8 cellular contexts compared by ENCODE assay signal in genomic region chr1:111449703-111450017, GRCh38. TPM values are rescaled to one million over a fixed set of nuclear protein-coding genes. Genes with fewer than 3 reads are reported as not detected.
DNase-seq lines count a peak whose midpoint lies in the region; ATAC-seq and TF ChIP-seq lines count a peak whose summit lies in the region.

No MANE protein-coding gene starts in this region.

- H3K27ac ChIP-seq in SJSA1 (peak overlapping the region; percentile 42), fibroblast of lung (ENCODE audit: insufficient read depth, low read length) (peak overlapping the region; percentile 94), rectal smooth muscle tissue (ENCODE audit: low read depth, low read length) (peak overlapping the region; percentile 90)

- peak overlapping the region; percentile 81 for H2AFZ ChIP-seq in fibroblast of lung (ENCODE audit: low read length)

- H3K9ac ChIP-seq in fibroblast of lung (ENCODE audit: insufficient read depth, low read length) (peak overlapping the region; percentile 92), rectal smooth muscle tissue (ENCODE audit: low read length) (peak overlapping the region; percentile 92)

- H4K20me1 ChIP-seq in fibroblast of lung (ENCODE audit: control insufficient read depth, extremely low read depth, insufficient read depth, low read length): no peaks in the 10 kb centered on the region

- H3K9me3 ChIP-seq in SJSA1 (replicated peaks) (no peaks in the 10 kb centered on the region), fibroblast of lung (ENCODE audit: control insufficient read depth, insufficient read depth, low read depth, low read length) (no peaks in the 10 kb centered on the region)

- peak overlapping the region; percentile 82 for H3K4me2 ChIP-seq in fibroblast of lung (ENCODE audit: extremely low read depth, insufficient read depth, low read length)

- peaks cover 65% of the 10 kb centered on the region for H3K79me2 ChIP-seq in fibroblast of lung (ENCODE audit: control insufficient read depth, insufficient read depth, low read length)

- DNase-seq in SJSA1 (ENCODE audit: low read depth in 1 of 2, low spot score in 2 of 2) (no peak), fibroblast of lung (ENCODE audit: low read depth in 2 of 2) (no peak), NCI-H1436 treated with DMSO at 0.1 percent for 48 hours (lab: John Stamatoyannopoulos, UW) (no peak), DMS53 treated with DMSO at 0.1 percent for 48 hours (lab: John Stamatoyannopoulos, UW; ENCODE audit: unreplicated experiment) (no peak)

- H3K4me1 ChIP-seq in SJSA1 (replicated peaks): peaks cover 14% of the 10 kb centered on the region; the same call in 1 of the 2 replicates
- peaks cover 3% of the 10 kb centered on the region for H3K4me1 ChIP-seq in fibroblast of lung (ENCODE audit: control insufficient read depth, extremely low read depth, insufficient read depth, low read length)
- H3K4me1 ChIP-seq in rectal smooth muscle tissue (ENCODE audit: control insufficient read depth, insufficient read depth, low read length): peaks cover 12% of the 10 kb centered on the region

- no peak for TF ChIP-seq CTCF in fibroblast of lung (conservative IDR thresholded peaks at IDR 0.05 in 1 of 2, IDR thresholded peaks at IDR 0.05 in 1 of 2; ENCODE audit: low read depth in 1 of 2, low read length in 2 of 2)

- no peaks in the 10 kb centered on the region for H3K27me3 ChIP-seq in SJSA1 (replicated peaks)
- no peaks in the 10 kb centered on the region for H3K27me3 ChIP-seq in fibroblast of lung (ENCODE audit: control insufficient read depth, insufficient read depth, low read length)
- no peaks in the 10 kb centered on the region for H3K27me3 ChIP-seq in rectal smooth muscle tissue (ENCODE audit: control insufficient read depth, insufficient read depth, low read length)

- no peak for ATAC-seq in HG03196 (IDR thresholded peaks at IDR 0.05; ENCODE audit: unreplicated experiment)
- ATAC-seq in GM21360 (IDR thresholded peaks at IDR 0.05; ENCODE audit: unreplicated experiment): no peak

- H3K36me3 ChIP-seq in SJSA1 (peaks cover 77% of the 10 kb centered on the region), fibroblast of lung (ENCODE audit: control insufficient read depth, insufficient read depth, low read length) (peaks cover 7% of the 10 kb centered on the region), rectal smooth muscle tissue (ENCODE audit: control insufficient read depth, insufficient read depth, low read length) (no peaks in the 10 kb centered on the region)

- H3K4me3 ChIP-seq in GM08714 (ENCODE audit: low read length): peak overlapping the region; percentile 95
- H3K4me3 ChIP-seq in SJSA1: peak overlapping the region; percentile 55
- peak overlapping the region; percentile 71 to 100 (median 97) for H3K4me3 ChIP-seq in fibroblast of lung (replicated peaks in 1 of 4; ENCODE audit: control extremely low read depth in 1 of 4, insufficient read depth in 1 of 4, low read depth in 3 of 4, low read length in 4 of 4)
- H3K4me3 ChIP-seq in rectal smooth muscle tissue (ENCODE audit: low read length): peak overlapping the region; percentile 86

RNA-seq across cellular contexts. Expression of gene ATP5PB, which starts 0.4 kb away (rescaled TPM):
- 432 and 553 TPM in 2 replicates for total RNA-seq in SJSA1 (2014; rRNA removed; shearing (Covaris generic))
- total RNA-seq in fibroblast of lung: 162 and 217 TPM in 2 replicates
- 417 and 458 TPM in 2 replicates for polyA plus RNA-seq in fibroblast of lung
- polyA plus RNA-seq in fibroblast of lung (2012): 320 and 364 TPM in 2 replicates
- polyA minus RNA-seq in fibroblast of lung (ENCODE audit: low replicate concordance): 24.4 and 28.0 TPM in 2 replicates

RNA-seq across cellular contexts. Expression of gene WDR77, which starts 0.6 kb away (rescaled TPM):
- 47.7 and 50.4 TPM in 2 replicates for total RNA-seq in SJSA1 (2014; rRNA removed; shearing (Covaris generic))
- 20.3 and 21.8 TPM in 2 replicates for total RNA-seq in fibroblast of lung
- polyA plus RNA-seq in fibroblast of lung: 62.0 and 87.8 TPM in 2 replicates
- polyA plus RNA-seq in fibroblast of lung (2012): 22.6 and 37.8 TPM in 2 replicates
- polyA minus RNA-seq in fibroblast of lung (ENCODE audit: low replicate concordance): 221 and 251 TPM in 2 replicates

RNA-seq across cellular contexts. Expression of gene OVGP1, which starts 22.1 kb away (rescaled TPM):
- total RNA-seq in SJSA1 (2014; rRNA removed; shearing (Covaris generic)): 0.06 and 0.18 TPM in 2 replicates
- 0.51 and 1.2 TPM in 2 replicates for total RNA-seq in fibroblast of lung
- 0.26 and 0.51 TPM in 2 replicates for polyA plus RNA-seq in fibroblast of lung
- 0.13 and 0.30 TPM in 2 replicates for polyA plus RNA-seq in fibroblast of lung (2012)
- polyA minus RNA-seq in fibroblast of lung (ENCODE audit: low replicate concordance): not detected in 2 replicates

RNA-seq across cellular contexts. Expression of gene C1orf162, which starts 24.1 kb away (rescaled TPM):
- not detected in 2 replicates for total RNA-seq in SJSA1 (2014; rRNA removed; shearing (Covaris generic))
- total RNA-seq in fibroblast of lung: 0.26 and 0.33 TPM in 2 replicates
- 0.03 and 0.11 TPM in 2 replicates for polyA plus RNA-seq in fibroblast of lung
- polyA plus RNA-seq in fibroblast of lung (2012): 0.13 TPM in 1 of 2 replicates, not detected in the other
- not detected in 2 replicates for polyA minus RNA-seq in fibroblast of lung (ENCODE audit: low replicate concordance)

RNA-seq across cellular contexts. Expression of gene ADORA3, which starts 53.8 kb away (rescaled TPM):
- total RNA-seq in SJSA1 (2014; rRNA removed; shearing (Covaris generic)): not detected in 2 replicates
- total RNA-seq in fibroblast of lung: not detected in 2 replicates
- not detected in 2 replicates for polyA plus RNA-seq in fibroblast of lung
- not detected in 2 replicates for polyA plus RNA-seq in fibroblast of lung (2012)
- polyA minus RNA-seq in fibroblast of lung (ENCODE audit: low replicate concordance): not detected in 2 replicates

Comparison
In these comparisons a context has a peak if more than half of its experiments do, and no peak if none do; other contexts are left out.
1. H3K27ac ChIP-seq: peak in every context shown above with its lines; median percentile 94 in fibroblast of lung; 90 in rectal smooth muscle tissue; 42 in SJSA1.